7 cellular contexts compared by ENCODE assay signal in the genomic region with DNA sequence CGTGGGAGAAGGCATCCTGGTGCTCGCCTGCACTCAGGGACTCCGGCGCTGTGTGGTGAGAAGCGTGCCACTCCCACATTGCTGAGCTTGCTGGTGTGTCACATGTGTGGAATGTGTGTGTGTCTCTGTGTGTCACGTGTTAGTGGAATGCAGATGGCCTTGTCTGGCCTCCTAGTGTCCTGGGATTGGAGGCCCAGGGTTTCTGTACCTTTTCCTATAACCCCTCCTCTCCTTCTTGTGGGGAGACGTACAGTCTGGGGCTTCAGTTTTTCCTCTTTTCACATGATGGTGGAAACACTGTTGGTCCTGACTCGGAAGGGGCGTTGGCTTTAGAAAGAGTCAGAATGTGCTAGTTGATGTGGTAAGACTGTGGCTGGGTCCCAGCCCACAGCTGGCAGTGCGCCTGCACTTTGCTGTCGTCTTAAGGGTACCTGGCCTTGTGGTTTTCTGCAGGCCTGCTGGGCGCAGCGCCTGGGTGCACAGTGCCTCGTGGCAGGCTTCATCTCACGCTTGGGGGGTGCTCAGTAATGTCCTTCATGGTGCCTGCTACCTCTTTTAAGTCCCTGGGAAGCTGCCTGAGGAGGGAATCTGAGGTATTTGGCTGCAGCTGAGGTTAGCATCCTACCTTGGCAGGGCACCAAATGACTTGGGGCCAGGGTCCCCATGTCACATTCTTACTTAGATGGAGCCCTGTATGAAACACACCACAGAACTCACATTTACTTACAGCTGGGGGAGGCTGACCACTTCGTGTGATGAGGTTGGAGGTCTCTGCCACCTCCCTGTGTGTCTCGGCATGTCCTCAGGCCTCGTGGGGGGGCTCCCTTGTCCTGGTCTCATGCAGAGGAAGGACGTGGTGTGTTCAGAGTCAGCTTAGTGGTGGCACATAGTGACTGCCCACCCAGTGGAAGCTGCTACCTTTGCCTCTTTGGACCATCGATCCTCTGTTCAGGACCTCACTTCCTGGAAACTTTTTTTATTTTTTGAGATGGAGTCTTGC.
DNase-seq lines count a peak whose midpoint lies in the region; ATAC-seq, FAIRE-seq and TF ChIP-seq lines count a peak whose summit lies in the region.

No MANE protein-coding gene starts in this region.

- H3K36me3 Mint-ChIP-seq in activated CD8-positive, alpha-beta T cell treated with anti-CD3 and anti-CD28 coated beads for 36 hours (ENCODE audit: low read depth): peaks cover 82% of the 10 kb centered on the region

- ATAC-seq in HG03469 (IDR thresholded peaks at IDR 0.05; ENCODE audit: unreplicated experiment) (peak; percentile 74), HG03432 (IDR thresholded peaks at IDR 0.05; ENCODE audit: unreplicated experiment) (no peak)
- ATAC-seq in activated CD8-positive, alpha-beta T cell treated with anti-CD3 and anti-CD28 coated beads for 36 hours: peak; percentile 67

- CTCF ChIA-PET in activated CD8-positive, alpha-beta T cell treated with anti-CD3 and anti-CD28 coated beads for 36 hours (lab: Charles Lee): interaction anchor here (0.8 to 12.5 kb wide), 9 partner anchors 9 to 172 kb away, joined by 3 to 234 read pairs (median 4); no protein-coding TSS in a partner anchor
- CTCF ChIA-PET in endothelial cell of umbilical vein (lab: Charles Lee): interaction anchor here (1.0 to 2.7 kb wide), 7 partner anchors 8 to 151 kb away, joined by 3 to 10 read pairs (median 5); no protein-coding TSS in a partner anchor

- no peaks in the 10 kb centered on the region for H3K27me3 ChIP-seq in endothelial cell of umbilical vein (ENCODE audit: control insufficient read depth in 2 of 2, insufficient read depth in 2 of 2, low read length in 2 of 2)
- no peaks in the 10 kb centered on the region for H3K27me3 ChIP-seq in neutrophil
- no peaks in the 10 kb centered on the region for H3K27me3 ChIP-seq in tibial nerve

- H3K79me2 ChIP-seq in endothelial cell of umbilical vein (ENCODE audit: control insufficient read depth, insufficient read depth, low read length): peaks cover 14% of the 10 kb centered on the region

- no peaks in the 10 kb centered on the region for H3K9me3 ChIP-seq in endothelial cell of umbilical vein (replicated peaks; ENCODE audit: control insufficient read depth, insufficient read depth, low read length)
- H3K9me3 ChIP-seq in neutrophil: no peaks in the 10 kb centered on the region
- no peaks in the 10 kb centered on the region for H3K9me3 ChIP-seq in tibial nerve

- H3K9me3 Mint-ChIP-seq in activated CD8-positive, alpha-beta T cell treated with anti-CD3 and anti-CD28 coated beads for 36 hours: no peaks in the 10 kb centered on the region

- no peaks in the 10 kb centered on the region for H4K20me1 ChIP-seq in endothelial cell of umbilical vein (replicated peaks; ENCODE audit: control insufficient read depth, extremely low read depth, insufficient read depth, low read length)

- H2AFZ ChIP-seq in endothelial cell of umbilical vein (ENCODE audit: low read depth, low read length): no peak overlapping the region

- TF ChIP-seq EP300 in tibial nerve (IDR thresholded peaks at IDR 0.05): peak in 1 of 2 donors; percentile 75

- H3K9ac ChIP-seq in endothelial cell of umbilical vein (replicated peaks; ENCODE audit: extremely low read depth, insufficient read depth, low read length): no peak overlapping the region

- no peaks in the 10 kb centered on the region for H3K27me3 Mint-ChIP-seq in activated CD8-positive, alpha-beta T cell treated with anti-CD3 and anti-CD28 coated beads for 36 hours

- FAIRE-seq in endothelial cell of umbilical vein (lab: Jason Lieb, UNC): no peak

- WGBS in tibial nerve, 2 donors: 50 to 54% methylated on average over 20 of the region's 20 CpGs

- peak overlapping the region; percentile 39 for H3K27ac Mint-ChIP-seq in activated CD8-positive, alpha-beta T cell treated with anti-CD3 and anti-CD28 coated beads for 36 hours

- dilution Hi-C loops in endothelial cell of umbilical vein (cut with MboI; ENCODE audit: extremely low pct_ligation_motif_present, low sequenced_read_pairs): no loop called here

- H3K36me3 ChIP-seq in endothelial cell of umbilical vein (ENCODE audit: control insufficient read depth in 2 of 2, extremely low read depth in 1 of 2, insufficient read depth in 2 of 2, low read length in 2 of 2) (peaks cover 40 to 80% of the 10 kb centered on the region in 2 experiments), neutrophil (peaks cover 94% of the 10 kb centered on the region), tibial nerve (peaks cover 11 to 98% (median 30%) of the 10 kb centered on the region in 3 donors)

- peak; percentile 89 for DNase-seq in activated CD8-positive, alpha-beta T cell treated with anti-CD3 and anti-CD28 coated beads for 36 hours
- no peak for DNase-seq in endothelial cell of umbilical vein (ENCODE audit: low read depth, low spot score)
- DNase-seq in tibial nerve (ENCODE audit: low spot score in 2 of 2): peak; percentile 69 to 72
- no peak for DNase-seq in D341Med (ENCODE audit: low spot score)

- H3K27ac ChIP-seq in endothelial cell of umbilical vein (ENCODE audit: insufficient read depth, low read depth, low read length) (no peak overlapping the region), neutrophil (peak overlapping the region; percentile 2), tibial nerve (peak overlapping the region; percentile 32 to 89 (median 59))

- H3K4me1 ChIP-seq in endothelial cell of umbilical vein (ENCODE audit: control insufficient read depth, extremely low read depth, insufficient read depth, low read length) (no peaks in the 10 kb centered on the region), neutrophil (ENCODE audit: control insufficient read depth in 1 of 2, insufficient read depth in 1 of 2, low read depth in 1 of 2, low read length in 1 of 2) (no peaks in the 10 kb centered on the region), tibial nerve (peaks cover 0 to 40% (median 30%) of the 10 kb centered on the region in 4 donors)

- no TSS peak for BruUV-seq in endothelial cell of umbilical vein (replicated peaks; lab: Mats Ljungman, UMichigan)

- no peaks in the 10 kb centered on the region for H3K9me1 ChIP-seq in endothelial cell of umbilical vein (replicated peaks; ENCODE audit: control insufficient read depth, extremely low read depth, insufficient read depth, low read length)

- no peak overlapping the region for H3K4me3 ChIP-seq in endothelial cell of umbilical vein (replicated peaks in 1 of 3; ENCODE audit: insufficient read depth in 1 of 3, low read depth in 1 of 3, low read length in 3 of 3)
- H3K4me3 ChIP-seq in neutrophil (ENCODE audit: low read depth in 1 of 2, low read length in 1 of 2): no peak overlapping the region
- no peak overlapping the region for H3K4me3 ChIP-seq in tibial nerve

- no peak overlapping the region for H3K4me3 Mint-ChIP-seq in activated CD8-positive, alpha-beta T cell treated with anti-CD3 and anti-CD28 coated beads for 36 hours

- intact Hi-C loops in activated CD8-positive, alpha-beta T cell treated with anti-CD3 and anti-CD28 coated beads for 36 hours (cut with micrococcal nuclease): no loop called here
- intact Hi-C loops in endothelial cell of umbilical vein (cut with micrococcal nuclease): no loop called here

- TF ChIP-seq POLR2A in endothelial cell of umbilical vein (IDR thresholded peaks at IDR 0.05; ENCODE audit: low read depth, low read length): no peak
- TF ChIP-seq POLR2A in tibial nerve (IDR thresholded peaks at IDR 0.05): no peak

- H3K4me1 Mint-ChIP-seq in activated CD8-positive, alpha-beta T cell treated with anti-CD3 and anti-CD28 coated beads for 36 hours (ENCODE audit: low read depth): peaks cover 72% of the 10 kb centered on the region

- POLR2A ChIA-PET in activated CD8-positive, alpha-beta T cell treated with anti-CD3 and anti-CD28 coated beads for 36 hours (lab: Charles Lee): interaction anchor here (0.8 to 5.4 kb wide), 5 partner anchors 12 to 80 kb away, joined by 3 to 48 read pairs (median 7); a partner anchor contains a TSS
- POLR2A ChIA-PET in endothelial cell of umbilical vein (lab: Charles Lee): no interaction called here

- TF ChIP-seq CTCF in activated CD8-positive, alpha-beta T cell treated with anti-CD3 and anti-CD28 coated beads for 36 hours (IDR thresholded peaks at IDR 0.05): no peak
- TF ChIP-seq CTCF in endothelial cell of umbilical vein (IDR thresholded peaks at IDR 0.05; ENCODE audit: extremely low read depth in 1 of 2, insufficient read depth in 1 of 2, low read depth in 1 of 2, low read length in 2 of 2) (no peak), neutrophil (IDR thresholded peaks at IDR 0.05) (no peak), tibial nerve (IDR thresholded peaks at IDR 0.05) (no peak)

- no peak overlapping the region for H3K4me2 ChIP-seq in endothelial cell of umbilical vein (ENCODE audit: insufficient read depth, low read length)

TF ChIP-seq in endothelial cell of umbilical vein, 7 proteins besides CTCF, POLR2A, EP300 and RAD21:
- TF ChIP-seq, protein P1, sequence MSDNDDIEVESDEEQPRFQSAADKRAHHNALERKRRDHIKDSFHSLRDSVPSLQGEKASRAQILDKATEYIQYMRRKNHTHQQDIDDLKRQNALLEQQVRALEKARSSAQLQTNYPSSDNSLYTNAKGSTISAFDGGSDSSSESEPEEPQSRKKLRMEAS (IDR thresholded peaks at IDR 0.05; ENCODE audit: insufficient read depth, insufficient read length): peak; percentile 52
- no peak for TF ChIP-seq JUN (IDR thresholded peaks at IDR 0.05; ENCODE audit: borderline replicate concordance, insufficient read depth, insufficient read length, low read depth)
- no peak for TF ChIP-seq GATA2 (IDR thresholded peaks at IDR 0.05; ENCODE audit: insufficient read depth, insufficient read length, low read depth, low read length)
TF ChIP-seq in endothelial cell of umbilical vein: peak in this region for 1.

Comparison
In these comparisons a context has a peak if more than half of its experiments do, and no peak if none do; other contexts are left out.
1. DNase-seq: peak in activated CD8-positive, alpha-beta T cell treated with anti-CD3 and anti-CD28 coated beads for 36 hours (single experiment) and tibial nerve (2 of 2); none in endothelial cell of umbilical vein (single experiment) and D341Med (single experiment).